ENCODE assay signal across 30 cellular contexts in genomic region chr3:117669761-117670160, GRCh38.
"Had no signal": no experiment of that assay in that cellular context is flagged by ENCODE, and none has a peak within 500 bp of the region (broad histone marks: within the 10 kb centered on the region; RNA-seq: fewer than 3 reads in every experiment).

No MANE protein-coding gene starts in this region.

- H3K27ac Mint-ChIP-seq: activated naive CD4-positive, alpha-beta T cell treated with anti-CD3 and anti-CD28 coated beads, Interleukin-2, amount 50 U/mL, for 72 hours; activated T-cell treated with anti-CD3 and anti-CD28 coated beads, Interleukin-2, amount 50 U/mL, for 72 hours; dendritic cell treated with granulocyte-macrophage colony-stimulating factor and Interleukin-4, amounts not matched to agents 40 ng/mL and 50 ng/mL, for 4 days; natural killer cell treated with Interleukin-12 subunit alpha and Interleukin-12 subunit beta and Interleukin-15 and Interleukin-18, amount 100 ng/mL, for 72 hours; stimulated activated naive B cell treated with anti-CD40 and anti-IgM and Interleukin-4, amounts not matched to agents 10 μg/mL and 1 μg/mL and 100 μg/mL, for 72 hours had no signal

- DNase-seq: activated CD4-positive, alpha-beta T cell treated with anti-CD3 and anti-CD28 coated beads for 4 hours; activated CD4-positive, alpha-beta T cell treated with anti-CD3 and anti-CD28 coated beads, Interleukin-2, amount 50 U/mL, for 4 hours; activated naive CD4-positive, alpha-beta T cell; activated T-cell treated with anti-CD3 and anti-CD28 coated beads for 4 hours; activated T-cell treated with anti-CD3 and anti-CD28 coated beads, Interleukin-2, amount 50 U/mL, for 72 hours; anterior cingulate cortex; esophagus squamous epithelium; foreskin melanocyte; heart right ventricle; kidney glomerular epithelial cell; left lung; lower lobe of right lung; mesenchymal stem cell; pancreas; stimulated activated CD4-positive, alpha-beta T cell treated with anti-CD3 and anti-CD28 coated beads, Interleukin-1b, Interleukin-23, amount 100 ng/mL, for 48 hours; stimulated activated CD4-positive, alpha-beta T cell treated with anti-CD3 and anti-CD28 coated beads, Interleukin-4, amount 100 ng/mL, for 4 hours; stimulated activated CD8-positive, alpha-beta memory T cell treated with anti-CD3 and anti-CD28 coated beads, Interleukin-4, amount 100 ng/mL, for 48 hours; stimulated activated naive B cell treated with anti-CD40 and anti-IgM and Interleukin-4, amounts not matched to agents 10 μg/mL and 1 μg/mL and 100 μg/mL, for 72 hours; stomach; T-helper 9 cell; tibial artery had no signal

- H3K36me3 Mint-ChIP-seq: activated naive CD4-positive, alpha-beta T cell treated with anti-CD3 and anti-CD28 coated beads, Interleukin-2, amount 50 U/mL, for 72 hours; natural killer cell treated with Interleukin-12 subunit alpha and Interleukin-12 subunit beta and Interleukin-15 and Interleukin-18, amount 100 ng/mL, for 72 hours; stimulated activated naive B cell treated with anti-CD40 and anti-IgM and Interleukin-4, amounts not matched to agents 10 μg/mL and 1 μg/mL and 100 μg/mL, for 72 hours had no signal

- H3K9me3 ChIP-seq: esophagus squamous epithelium, heart right ventricle, left lung, lower lobe of right lung, pancreas, prostate gland, stomach, tibial artery had no signal

- H3K9me3 Mint-ChIP-seq: dendritic cell treated with granulocyte-macrophage colony-stimulating factor and Interleukin-4, amounts not matched to agents 40 ng/mL and 50 ng/mL, for 4 days had no signal

- H3K4me1 Mint-ChIP-seq: central memory CD8-positive, alpha-beta T cell; stimulated activated naive B cell treated with anti-CD40 and anti-IgM and Interleukin-4, amounts not matched to agents 10 μg/mL and 1 μg/mL and 100 μg/mL, for 72 hours had no signal

- H3K4me3 ChIP-seq: esophagus squamous epithelium, heart right ventricle, left lung, lower lobe of right lung, pancreas, prostate gland, smooth muscle cell, stomach, tibial artery had no signal

- H3K4me1 ChIP-seq: esophagus squamous epithelium, heart right ventricle, left lung, lower lobe of right lung, pancreas, prostate gland, tibial artery had no signal

- H3K27me3 ChIP-seq: esophagus squamous epithelium, left lung, pancreas, stomach, tibial artery had no signal

- H3K4me2 ChIP-seq: smooth muscle cell had no signal

- FAIRE-seq: pancreas, TTC549 had no signal

- H3K27ac ChIP-seq: epithelial cell of prostate, esophagus squamous epithelium, heart right ventricle, left lung, lower lobe of right lung, pancreas, prostate gland, stomach, tibial artery, VCaP had no signal

- H3K4me3 Mint-ChIP-seq: activated T-cell treated with anti-CD3 and anti-CD28 coated beads, Interleukin-2, amount 50 U/mL, for 72 hours; central memory CD8-positive, alpha-beta T cell; dendritic cell treated with granulocyte-macrophage colony-stimulating factor and Interleukin-4, amounts not matched to agents 40 ng/mL and 50 ng/mL, for 4 days; natural killer cell treated with Interleukin-12 subunit alpha and Interleukin-12 subunit beta and Interleukin-15 and Interleukin-18, amount 100 ng/mL, for 72 hours; stimulated activated naive B cell treated with anti-CD40 and anti-IgM and Interleukin-4, amounts not matched to agents 10 μg/mL and 1 μg/mL and 100 μg/mL, for 72 hours had no signal

- H3K27me3 Mint-ChIP-seq: central memory CD8-positive, alpha-beta T cell; dendritic cell treated with granulocyte-macrophage colony-stimulating factor and Interleukin-4, amounts not matched to agents 40 ng/mL and 50 ng/mL, for 4 days; natural killer cell treated with Interleukin-12 subunit alpha and Interleukin-12 subunit beta and Interleukin-15 and Interleukin-18, amount 100 ng/mL, for 72 hours had no signal

- H3K36me3 ChIP-seq: esophagus squamous epithelium, heart right ventricle, left lung, lower lobe of right lung, pancreas, prostate gland, stomach, tibial artery had no signal
